19 cellular contexts compared by ENCODE assay signal in the genomic region with DNA sequence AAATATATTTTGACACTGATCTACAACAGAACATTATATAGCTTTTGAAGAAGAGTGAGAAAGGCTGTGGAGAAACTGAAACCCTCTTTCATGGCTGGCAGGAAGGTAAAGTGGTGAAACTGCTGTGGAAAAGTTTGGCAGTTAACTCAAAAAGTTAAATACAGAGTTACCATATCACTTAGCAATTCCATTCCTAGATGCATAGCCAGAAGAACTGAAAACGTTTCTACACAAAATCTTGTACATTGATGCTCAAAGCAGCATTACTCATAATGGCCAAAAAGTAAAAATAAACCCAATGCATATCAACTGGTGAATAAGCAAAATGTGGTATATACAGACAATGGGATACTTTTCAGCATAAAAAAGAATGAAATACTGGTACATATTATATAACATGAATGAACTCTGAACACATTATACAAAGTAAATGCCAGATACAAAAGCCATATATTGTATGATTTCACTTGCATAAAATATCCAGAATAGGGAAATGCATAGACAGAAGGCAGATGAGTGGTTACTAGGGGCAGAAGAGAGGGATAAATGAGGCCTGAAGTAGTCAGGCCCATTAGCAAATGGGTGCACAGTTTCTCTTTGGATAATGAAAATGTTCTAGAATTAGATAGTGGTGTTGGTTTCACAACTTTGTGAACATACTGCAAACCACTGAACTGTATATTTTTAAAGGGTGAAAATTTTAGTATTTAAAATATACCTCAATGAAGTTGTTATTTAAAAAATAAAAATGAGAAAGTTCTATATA.
"Had no signal": no experiment of that assay in that cellular context is flagged by ENCODE, and none has a peak within 500 bp of the region (broad histone marks: within the 10 kb centered on the region; RNA-seq: fewer than 3 reads in every experiment).

No MANE protein-coding gene starts in this region.

- H3K4me3 ChIP-seq: esophagus muscularis mucosa, sigmoid colon, skin epidermis, stomach, thoracic aorta, transverse colon had no signal

- H3K9me3 Mint-ChIP-seq: immature natural killer cell, neural crest cell had no signal

- FAIRE-seq: kidney had no signal

- DNase-seq: effector memory CD4-positive, alpha-beta T cell; foreskin keratinocyte; immature natural killer cell; kidney; left cardiac atrium; naive thymus-derived CD4-positive, alpha-beta T cell; posterior cingulate gyrus; sigmoid colon; stimulated activated CD4-positive, alpha-beta T cell treated with anti-CD3 and anti-CD28 coated beads, Interleukin-2, amount 100 ng/mL, for 24 hours; stimulated activated CD4-positive, alpha-beta T cell treated with anti-CD3 and anti-CD28 coated beads, Interleukin-4, amount 100 ng/mL, for 4 hours; stimulated activated naive CD4-positive, alpha-beta T cell; stomach; substantia nigra; transverse colon had no signal

- H3K4me1 Mint-ChIP-seq: neural crest cell had no signal

- H3K27me3 ChIP-seq: esophagus muscularis mucosa, foreskin keratinocyte, sigmoid colon, stomach, transverse colon had no signal

- H3K4me3 Mint-ChIP-seq: immature natural killer cell; naive thymus-derived CD4-positive, alpha-beta T cell; neural crest cell had no signal

- H3K27ac ChIP-seq: epithelial cell of prostate, esophagus muscularis mucosa, foreskin keratinocyte, sigmoid colon, skin epidermis, stomach, thoracic aorta, transverse colon had no signal

- ATAC-seq: foreskin keratinocyte; left cardiac atrium; naive thymus-derived CD4-positive, alpha-beta T cell had no signal

- H3K9me3 ChIP-seq: esophagus muscularis mucosa, sigmoid colon, stomach, thoracic aorta, transverse colon had no signal

- H3K27ac Mint-ChIP-seq: naive thymus-derived CD4-positive, alpha-beta T cell had no signal

- H3K36me3 ChIP-seq: esophagus muscularis mucosa, sigmoid colon, thoracic aorta, transverse colon had no signal

- H3K27me3 Mint-ChIP-seq: naive thymus-derived CD4-positive, alpha-beta T cell had no signal

- H3K4me1 ChIP-seq: sigmoid colon, transverse colon had no signal
